ENCODE assay signal across 20 cellular contexts in genomic region chr5:80990971-80991370, GRCh38. TPM values are rescaled to one million over a fixed set of nuclear protein-coding genes. Genes with fewer than 3 reads are reported as not detected.
DNase-seq lines count a peak whose midpoint lies in the region; ATAC-seq and TF ChIP-seq lines count a peak whose summit lies in the region.
"Had no signal": no experiment of that assay in that cellular context is flagged by ENCODE, and none has a peak within 500 bp of the region (broad histone marks: within the 10 kb centered on the region; RNA-seq: fewer than 3 reads in every experiment).

No MANE protein-coding gene starts in this region.

- POLR2A ChIA-PET in Caco-2 (lab: Charles Lee): no interaction called here
- POLR2A ChIA-PET in HEK293 (lab: Yijun Ruan, JAX): no interaction called here

- CTCF ChIA-PET in Caco-2 (lab: Charles Lee): no interaction called here
- CTCF ChIA-PET in HEK293 (lab: Yijun Ruan, JAX): interaction anchor here (1.3 kb wide), 1 partner anchor 118 kb away, joined by 3 read pairs; no protein-coding TSS in a partner anchor

- H3K27me3 ChIP-seq in Caco-2 (replicated peaks; ENCODE audit: control insufficient read depth, insufficient read depth, low read length) (no peaks in the 10 kb centered on the region), RWPE2 (ENCODE audit: insufficient read depth, poor library complexity, severe bottlenecking) (no peaks in the 10 kb centered on the region), ascending aorta (no peaks in the 10 kb centered on the region)
- H3K27me3 ChIP-seq: heart right ventricle, stomach had no signal

- no peak overlapping the region for H3K4me3 ChIP-seq in Caco-2 (ENCODE audit: low read depth, low read length)
- no peak overlapping the region for H3K4me3 ChIP-seq in HEK293 (ENCODE audit: low read depth, low read length)
- no peak overlapping the region for H3K4me3 ChIP-seq in RWPE2 (ENCODE audit: severe bottlenecking)
- no peak overlapping the region for H3K4me3 ChIP-seq in fibroblast of the aortic adventitia (ENCODE audit: low read depth, low read length)
- no peak overlapping the region for H3K4me3 ChIP-seq in ascending aorta
- H3K4me3 ChIP-seq: esophagus squamous epithelium, heart right ventricle, stomach had no signal

- no peaks in the 10 kb centered on the region for H3K9me3 ChIP-seq in Caco-2
- H3K9me3 ChIP-seq in HEK293 (ENCODE audit: control insufficient read depth, insufficient read depth, low read depth, low read length): no peaks in the 10 kb centered on the region
- H3K9me3 ChIP-seq in RWPE2 (ENCODE audit: severe bottlenecking): no peaks in the 10 kb centered on the region
- no peaks in the 10 kb centered on the region for H3K9me3 ChIP-seq in ascending aorta
- H3K9me3 ChIP-seq: esophagus squamous epithelium, heart right ventricle, stomach had no signal

- peak; percentile 96 for ATAC-seq in RWPE2 (ENCODE audit: low read depth)
- no peak for ATAC-seq in GM18907 (IDR thresholded peaks at IDR 0.05; ENCODE audit: unreplicated experiment)
- ATAC-seq: activated naive CD4-positive, alpha-beta T cell treated with anti-CD3 and anti-CD28 coated beads, Interleukin-2, amount 50 U/mL, for 72 hours; heart right ventricle; natural killer cell had no signal

- no peak for TF ChIP-seq CTCF in Caco-2 (IDR thresholded peaks at IDR 0.05; ENCODE audit: insufficient read depth in 1 of 2, low read depth in 1 of 2, low read length in 1 of 2, severe bottlenecking in 1 of 2, unreplicated experiment in 1 of 2)
- TF ChIP-seq CTCF in HEK293 (tag by site-specific recombination; IDR thresholded peaks at IDR 0.05): no peak
- TF ChIP-seq CTCF in RWPE2 (IDR thresholded peaks at IDR 0.05; ENCODE audit: poor library complexity, severe bottlenecking): no peak
- no peak for TF ChIP-seq CTCF in fibroblast of the aortic adventitia (IDR thresholded peaks at IDR 0.05; ENCODE audit: insufficient read depth, low read length)
- TF ChIP-seq CTCF in ascending aorta (IDR thresholded peaks at IDR 0.05): no peak

- H3K27ac ChIP-seq in HEK293 (ENCODE audit: extremely low read depth, low read depth, low read length): no peak overlapping the region
- peak overlapping the region; percentile 80 for H3K27ac ChIP-seq in RWPE2 (ENCODE audit: poor library complexity, severe bottlenecking)
- no peak overlapping the region for H3K27ac ChIP-seq in ascending aorta
- H3K27ac ChIP-seq: esophagus squamous epithelium, KMS-11, parathyroid adenoma, stomach had no signal

- H3K4me1 ChIP-seq in Caco-2 (peaks cover 31% of the 10 kb centered on the region), HEK293 (ENCODE audit: control insufficient read depth, insufficient read depth, low read length) (peaks cover 8% of the 10 kb centered on the region), RWPE2 (ENCODE audit: insufficient read depth, poor library complexity, severe bottlenecking) (peaks cover 13% of the 10 kb centered on the region), ascending aorta (no peaks in the 10 kb centered on the region)
- H3K4me1 ChIP-seq: parathyroid adenoma, stomach had no signal

- H3K27ac Mint-ChIP-seq in Caco-2 (ENCODE audit: unreplicated experiment): peak overlapping the region; percentile 85
- H3K27ac Mint-ChIP-seq: activated naive CD4-positive, alpha-beta T cell treated with anti-CD3 and anti-CD28 coated beads, Interleukin-2, amount 50 U/mL, for 72 hours; natural killer cell had no signal

- BruUV-seq in Caco-2 (replicated peaks; lab: Mats Ljungman, UMichigan): no TSS peak

- DNase-seq in Caco-2 (peak; percentile 53 to 71), RWPE2 (ENCODE audit: low spot score) (peak; percentile 77), fibroblast of the aortic adventitia (ENCODE audit: low read depth) (peak; percentile 14), ascending aorta (ENCODE audit: low spot score in 2 of 2) (no peak), activated gamma-delta T cell (lab: John Stamatoyannopoulos, UW) (no peak)
- no peak for DNase-seq in central memory CD4-positive, alpha-beta T cell
- DNase-seq: activated CD4-positive, alpha-beta T cell treated with anti-CD3 and anti-CD28 coated beads, Interleukin-2, amount 50 U/mL, for 1 hour; CD4-positive, alpha-beta memory T cell; esophagus squamous epithelium; heart right ventricle; mesenchymal stem cell; natural killer cell; NCI-H2171; stimulated activated CD4-positive, alpha-beta T cell treated with anti-CD3 and anti-CD28 coated beads, Interleukin-2, amount 100 ng/mL, for 48 hours; stomach had no signal

- no peaks in the 10 kb centered on the region for H3K36me3 Mint-ChIP-seq in Caco-2 (ENCODE audit: insufficient read depth, unreplicated experiment)
- H3K36me3 Mint-ChIP-seq: activated naive CD4-positive, alpha-beta T cell treated with anti-CD3 and anti-CD28 coated beads, Interleukin-2, amount 50 U/mL, for 72 hours; natural killer cell had no signal

- H3K4me1 Mint-ChIP-seq in Caco-2 (ENCODE audit: low read depth, unreplicated experiment): peaks cover 32% of the 10 kb centered on the region

- H3K36me3 ChIP-seq in Caco-2 (ENCODE audit: control insufficient read depth, insufficient read depth, low read length) (no peaks in the 10 kb centered on the region), HEK293 (ENCODE audit: control insufficient read depth in 2 of 2, insufficient read depth in 1 of 2, low read length in 2 of 2) (no peaks in the 10 kb centered on the region), RWPE2 (ENCODE audit: low read depth) (no peaks in the 10 kb centered on the region), ascending aorta (no peaks in the 10 kb centered on the region)
- H3K36me3 ChIP-seq: esophagus squamous epithelium, heart right ventricle, stomach had no signal

- H3K4me3 Mint-ChIP-seq in Caco-2 (ENCODE audit: unreplicated experiment): peak overlapping the region; percentile 26
- H3K4me3 Mint-ChIP-seq: natural killer cell had no signal

- intact Hi-C loops in Caco-2 (cut with micrococcal nuclease; ENCODE audit: unreplicated experiment) (no loop called here), ascending aorta (cut with DNase I) (no loop called here)

- no peaks in the 10 kb centered on the region for H3K27me3 Mint-ChIP-seq in Caco-2 (ENCODE audit: insufficient read depth, unreplicated experiment)
- H3K27me3 Mint-ChIP-seq: CD4-positive, alpha-beta memory T cell had no signal

- H3K9me3 Mint-ChIP-seq in Caco-2 (ENCODE audit: unreplicated experiment): no peaks in the 10 kb centered on the region
- H3K9me3 Mint-ChIP-seq: CD4-positive, alpha-beta memory T cell; natural killer cell had no signal

TF ChIP-seq in HEK293, 187 proteins besides CTCF, POLR2A, EP300 and RAD21:
- TF ChIP-seq SP7 (tag by site-specific recombination; IDR thresholded peaks at IDR 0.05): no peak
- TF ChIP-seq ZFP69B (tag by site-specific recombination; IDR thresholded peaks at IDR 0.05): no peak
- TF ChIP-seq ZNF366 (tag by site-specific recombination; conservative IDR thresholded peaks at IDR 0.05): 0 out of 2 replicates have a peak, but pooled peaks have one; percentile 9
- no peak for TF ChIP-seq ZNF280C (tag by site-specific recombination; IDR thresholded peaks at IDR 0.05)
- TF ChIP-seq BCL11A (tag by site-specific recombination; IDR thresholded peaks at IDR 0.05; ENCODE audit: low read depth): no peak
- TF ChIP-seq GLIS1 (tag by site-specific recombination; IDR thresholded peaks at IDR 0.05): peak; percentile 88
TF ChIP-seq in HEK293: peak in this region for 2.

RNA-seq across cellular contexts. Expression of gene RASGRF2, which starts 30.8 kb away (rescaled TPM):
- total RNA-seq in Caco-2 (2022) (23.1 and 23.5 TPM in 2 replicates), fibroblast of the aortic adventitia (ENCODE audit: low replicate concordance) (0.49 and 3.3 TPM in 2 replicates), ascending aorta (16.9 TPM)

Comparison
In these comparisons a context has a peak if more than half of its experiments do, and no peak if none do; other contexts are left out.
1. DNase-seq: peak in Caco-2 (2 of 2), RWPE2 (single experiment) and fibroblast of the aortic adventitia (single experiment); none in ascending aorta (0 of 2), central memory CD4-positive, alpha-beta T cell (single experiment) and activated gamma-delta T cell (single experiment).